In genomic region chr11:123193742-123194141, GRCh38 we compare ENCODE assay signal across 12 cellular contexts. TPM values are rescaled to one million over a fixed set of nuclear protein-coding genes. Genes with fewer than 3 reads are reported as not detected.
DNase-seq lines count a peak whose midpoint lies in the region; TF ChIP-seq lines count a peak whose summit lies in the region.
"Had no signal": no experiment of that assay in that cellular context is flagged by ENCODE, and none has a peak within 500 bp of the region (broad histone marks: within the 10 kb centered on the region; RNA-seq: fewer than 3 reads in every experiment).

No MANE protein-coding gene starts in this region.

- no peaks in the 10 kb centered on the region for H3K27me3 ChIP-seq in H7 (ENCODE audit: control insufficient read depth, insufficient read depth, low read length)
- peaks cover 42% of the 10 kb centered on the region for H3K27me3 ChIP-seq in iPS-20b (ENCODE audit: insufficient read depth, low read length)
- peaks cover 27% of the 10 kb centered on the region for H3K27me3 ChIP-seq in HAP-1 (ENCODE audit: low read depth)

- H3K4me3 ChIP-seq in H7 (ENCODE audit: insufficient read depth, low read depth, low read length) (peak overlapping the region; percentile 68), astrocyte of the spinal cord (ENCODE audit: low read depth, low read length) (peak overlapping the region; percentile 72), iPS-20b (ENCODE audit: low read length) (peak overlapping the region; percentile 75), skin epidermis (peak overlapping the region; percentile 16 to 51 (median 32)), HAP-1 (no peak overlapping the region)

- H3K4me1 ChIP-seq in iPS-20b (ENCODE audit: insufficient read depth, low read length) (peaks cover 36% of the 10 kb centered on the region), HAP-1 (no peaks in the 10 kb centered on the region)

- in situ Hi-C loops in astrocyte of the spinal cord (cut with HindIII; ENCODE audit: low sequenced_read_pairs): no loop called here
- in situ Hi-C loops in HAP-1 (cut with MboI; ENCODE audit: low sequenced_read_pairs): no loop called here

- no peak for DNase-seq in H7
- DNase-seq in astrocyte of the spinal cord (ENCODE audit: low read depth, low spot score): no peak
- DNase-seq in HAP-1 (ENCODE audit: low spot score in 2 of 2): no peak
- DNase-seq in NCI-H1417 (lab: John Stamatoyannopoulos, UW): no peak
- no peak for DNase-seq in head of caudate nucleus
- no peak for DNase-seq in Kasumi-1 (lab: John Stamatoyannopoulos, UW)
- DNase-seq: DMS79, foreskin melanocyte, NCI-H526 had no signal

- H3K27ac ChIP-seq in iPS-20b (ENCODE audit: low read length) (no peak overlapping the region), skin epidermis (peak overlapping the region in 20 of 21 experiments; percentile 39 to 86 (median 73))
- H3K27ac ChIP-seq: KMS-11 had no signal

- H3K9ac ChIP-seq in iPS-20b (ENCODE audit: low read depth, low read length): peak overlapping the region; percentile 80; the same call in 1 of the 2 replicates
- H3K9ac ChIP-seq: KMS-11 had no signal

- H3K36me3 ChIP-seq in H7 (replicated peaks; ENCODE audit: control insufficient read depth, insufficient read depth, low read length): no peaks in the 10 kb centered on the region; the same call in 1 of the 2 replicates
- peaks cover 7% of the 10 kb centered on the region; the same call in 1 of the 2 replicates for H3K36me3 ChIP-seq in iPS-20b (ENCODE audit: insufficient read depth, low read depth, low read length)
- no peaks in the 10 kb centered on the region for H3K36me3 ChIP-seq in HAP-1 (replicated peaks)

- H3K9me3 ChIP-seq in iPS-20b (ENCODE audit: insufficient read depth, low read depth, low read length) (no peaks in the 10 kb centered on the region), HAP-1 (no peaks in the 10 kb centered on the region)

- intact Hi-C loops in head of caudate nucleus (cut with DNase I): no loop called here

- no peak for TF ChIP-seq CTCF in astrocyte of the spinal cord (IDR thresholded peaks at IDR 0.05; ENCODE audit: low read depth, low read length)

RNA-seq across cellular contexts. Expression of gene CLMP, which starts 1.3 kb away (rescaled TPM):
- total RNA-seq in H7 (2014; rRNA removed; shearing (Covaris generic)): 17.6 and 24.3 TPM in 2 replicates
